ENCODE assay signal across 15 cellular contexts in genomic region chr17:27322690-27323508, GRCh38. TPM values are rescaled to one million over a fixed set of nuclear protein-coding genes. Genes with fewer than 3 reads are reported as not detected.
DNase-seq lines count a peak whose midpoint lies in the region; ATAC-seq and TF ChIP-seq lines count a peak whose summit lies in the region.
"Had no signal": no experiment of that assay in that cellular context is flagged by ENCODE, and none has a peak within 500 bp of the region (broad histone marks: within the 10 kb centered on the region; RNA-seq: fewer than 3 reads in every experiment).

No MANE protein-coding gene starts in this region.

- no peak for TF ChIP-seq POLR2A in upper lobe of left lung (IDR thresholded peaks at IDR 0.05)

- H3K23ac ChIP-seq in mesendoderm (ENCODE audit: low read length), result no peak overlapping the region

- no peak for ATAC-seq in upper lobe of left lung (ENCODE audit: low FRiP score in 2 of 2)
- ATAC-seq in HG03095 (IDR thresholded peaks at IDR 0.05; ENCODE audit: unreplicated experiment), result no peak

- H4K5ac ChIP-seq in mesendoderm (ENCODE audit: low read length), result peak overlapping the region; percentile 33

- no peak overlapping the region for H3K4me3 Mint-ChIP-seq in MCF 10A (ENCODE audit: unreplicated experiment)
- H3K4me3 Mint-ChIP-seq: HFFc6 had no signal

- peaks cover 29% of the 10 kb centered on the region for H3K4me1 Mint-ChIP-seq in MCF 10A (ENCODE audit: insufficient read depth, unreplicated experiment)

- H3K79me1 ChIP-seq in mesendoderm (ENCODE audit: low read length), result no peaks in the 10 kb centered on the region

- peak overlapping the region; percentile 75 for H3K27ac Mint-ChIP-seq in MCF 10A (ENCODE audit: low read depth, unreplicated experiment)
- H3K27ac Mint-ChIP-seq: HFFc6 had no signal

- no peak overlapping the region for H2AK5ac ChIP-seq in mesendoderm (ENCODE audit: low read length)

- no peak overlapping the region for H2BK120ac ChIP-seq in mesendoderm (ENCODE audit: low read depth, low read length)

- no peak overlapping the region for H3K27ac ChIP-seq in mammary epithelial cell (ENCODE audit: insufficient read depth, low read depth, low read length)
- H3K27ac ChIP-seq in coronary artery, result peak overlapping the region; percentile 24 to 75
- H3K27ac ChIP-seq in mesendoderm (ENCODE audit: low read depth, low read length), result no peak overlapping the region
- peak overlapping the region in 3 of 4 donors; percentile 55 to 69 (median 68) for H3K27ac ChIP-seq in upper lobe of left lung
- no peak overlapping the region for H3K27ac ChIP-seq in osteoblast (ENCODE audit: low read depth, low read length)

- H2BK5ac ChIP-seq in mesendoderm (ENCODE audit: low read length), result no peak overlapping the region

- H3K9me3 Mint-ChIP-seq in MCF 10A (ENCODE audit: unreplicated experiment), result no peaks in the 10 kb centered on the region
- H3K9me3 Mint-ChIP-seq: HFFc6 had no signal

- H2AFZ ChIP-seq in mammary epithelial cell (ENCODE audit: low read depth, low read length) (no peak overlapping the region), osteoblast (ENCODE audit: low read length) (no peak overlapping the region)

- H3K4me1 ChIP-seq in mammary epithelial cell (ENCODE audit: insufficient read depth, low read length) (peaks cover 14% of the 10 kb centered on the region), mesendoderm (ENCODE audit: control insufficient read depth, low read depth, low read length) (no peaks in the 10 kb centered on the region), upper lobe of left lung (peaks cover 39 to 55% (median 42%) of the 10 kb centered on the region in 4 donors), osteoblast (ENCODE audit: insufficient read depth, low read length) (no peaks in the 10 kb centered on the region)

- H3K18ac ChIP-seq in mesendoderm (ENCODE audit: low read length), result no peak overlapping the region

- no peaks in the 10 kb centered on the region for H3K27me3 ChIP-seq in mammary epithelial cell (ENCODE audit: insufficient read depth, low read length)
- no peaks in the 10 kb centered on the region for H3K27me3 ChIP-seq in mesendoderm (ENCODE audit: insufficient read depth, low read length, poor library complexity)
- no peaks in the 10 kb centered on the region for H3K27me3 ChIP-seq in upper lobe of left lung
- H3K27me3 ChIP-seq in osteoblast (ENCODE audit: insufficient read depth, low read length), result no peaks in the 10 kb centered on the region

- H4K20me1 ChIP-seq in mammary epithelial cell (ENCODE audit: insufficient read depth, low read length) (no peaks in the 10 kb centered on the region), osteoblast (ENCODE audit: insufficient read depth, low read length) (no peaks in the 10 kb centered on the region)

- no peaks in the 10 kb centered on the region for H3K27me3 Mint-ChIP-seq in MCF 10A (ENCODE audit: insufficient read depth, unreplicated experiment)

- in situ Hi-C loops in mammary epithelial cell (cut with MboI; ENCODE audit: low sequenced_read_pairs in 2 of 2), result no loop called here

- dilution Hi-C loops in mammary epithelial cell (cut with HindIII; ENCODE audit: low sequenced_read_pairs), result no loop called here

- H3K9ac ChIP-seq in mammary epithelial cell (ENCODE audit: insufficient read depth, low read length) (no peak overlapping the region), mesendoderm (ENCODE audit: low read length) (no peak overlapping the region)

- H3K4ac ChIP-seq in mesendoderm (ENCODE audit: low read depth, low read length), result no peak overlapping the region

- H3K9me3 ChIP-seq in mammary epithelial cell (replicated peaks; ENCODE audit: insufficient read depth, low read length), result no peaks in the 10 kb centered on the region
- no peaks in the 10 kb centered on the region for H3K9me3 ChIP-seq in upper lobe of left lung
- no peaks in the 10 kb centered on the region for H3K9me3 ChIP-seq in osteoblast (ENCODE audit: low read depth, low read length)

- no peak for TF ChIP-seq EP300 in upper lobe of left lung (IDR thresholded peaks at IDR 0.05)

- no peaks in the 10 kb centered on the region for H3K79me2 ChIP-seq in mammary epithelial cell (ENCODE audit: insufficient read depth, low read length)
- H3K79me2 ChIP-seq in mesendoderm (ENCODE audit: control insufficient read depth, insufficient read depth, low read length), result no peaks in the 10 kb centered on the region
- no peaks in the 10 kb centered on the region for H3K79me2 ChIP-seq in osteoblast (ENCODE audit: insufficient read depth, low read length)

- no peak overlapping the region for H3K4me3 ChIP-seq in mammary epithelial cell (replicated peaks in 1 of 3; ENCODE audit: insufficient read depth in 1 of 3, low read depth in 2 of 3, low read length in 3 of 3)
- H3K4me3 ChIP-seq in coronary artery, result no peak overlapping the region
- H3K4me3 ChIP-seq in mesendoderm (ENCODE audit: low read length), result no peak overlapping the region
- H3K4me3 ChIP-seq in upper lobe of left lung, result no peak overlapping the region
- no peak overlapping the region for H3K4me3 ChIP-seq in osteoblast (ENCODE audit: insufficient read depth, low read length)

- H3K56ac ChIP-seq in mesendoderm (ENCODE audit: low read length), result peak overlapping the region; percentile 34

- H2BK15ac ChIP-seq in mesendoderm (replicated peaks; ENCODE audit: low read depth), result no peak overlapping the region

- CTCF ChIA-PET in MCF 10A (lab: Yijun Ruan, JAX), result interaction anchor here (0.6 to 2.8 kb wide), 5 partner anchors 28 to 730 kb away, joined by 3 to 6 read pairs (median 3); no protein-coding TSS in a partner anchor
- CTCF ChIA-PET in mammary epithelial cell (lab: Charles Lee; ENCODE audit: low non-redundant PET), result interaction anchor here (1.2 kb wide), 1 partner anchor 77 kb away, joined by 6 read pairs; no protein-coding TSS in a partner anchor

- H3K4me2 ChIP-seq in mammary epithelial cell (ENCODE audit: insufficient read depth, low read depth, low read length), result no peak overlapping the region
- H3K4me2 ChIP-seq in mesendoderm (ENCODE audit: low read length), result no peak overlapping the region
- H3K4me2 ChIP-seq in osteoblast (ENCODE audit: insufficient read depth, low read length), result no peak overlapping the region

- no peak overlapping the region for H4K8ac ChIP-seq in mesendoderm (ENCODE audit: low read depth, low read length)

- H3K36me3 Mint-ChIP-seq in MCF 10A (ENCODE audit: insufficient read depth, unreplicated experiment), result peaks cover 17% of the 10 kb centered on the region

- TF ChIP-seq CTCF in MCF 10A (IDR thresholded peaks at IDR 0.05; ENCODE audit: unreplicated experiment) (no peak), mammary epithelial cell (conservative IDR thresholded peaks at IDR 0.05 in 1 of 2, IDR thresholded peaks at IDR 0.05 in 1 of 2; ENCODE audit: extremely low read depth in 1 of 2, insufficient read depth in 1 of 2, low read depth in 1 of 2, low read length in 2 of 2) (no peak), coronary artery (IDR thresholded peaks at IDR 0.05) (no peak), upper lobe of left lung (IDR thresholded peaks at IDR 0.05) (no peak), osteoblast (IDR thresholded peaks at IDR 0.05; ENCODE audit: extremely low read depth, low read depth, low read length) (no peak)

- BruUV-seq in MCF 10A (replicated peaks; lab: Mats Ljungman, UMichigan), result no TSS peak
- no TSS peak for BruUV-seq in mammary epithelial cell (replicated peaks; lab: Mats Ljungman, UMichigan)

- 85% methylated on average over 4 of the region's 4 CpGs for WGBS in mammary epithelial cell (ENCODE audit: low coverage, missing lambda C conversion rate)
- no CpG with 5 or more reads among the region's 4 CpGs for WGBS in mesendoderm (ENCODE audit: extremely low coverage, insufficient coverage, low lambda C conversion rate)
- 55 to 66% methylated on average over 4 of the region's 4 CpGs for WGBS in upper lobe of left lung, 2 donors

- intact Hi-C loops in MCF 10A (cut with micrococcal nuclease), result no loop called here
- intact Hi-C loops in mammary epithelial cell (cut with micrococcal nuclease), result no loop called here

- H3K36me3 ChIP-seq in mammary epithelial cell (ENCODE audit: insufficient read depth, low read length) (peaks cover 6% of the 10 kb centered on the region), mesendoderm (ENCODE audit: control insufficient read depth, insufficient read depth, low read length) (peaks cover 5% of the 10 kb centered on the region), upper lobe of left lung (peaks cover under 1 to 14% (median 8%) of the 10 kb centered on the region in 4 donors), osteoblast (ENCODE audit: insufficient read depth, low read length) (peaks cover 6% of the 10 kb centered on the region)

- POLR2A ChIA-PET in MCF 10A (lab: Yijun Ruan, JAX), result interaction anchor here (0.7 to 2.4 kb wide), 6 partner anchors 10 to 84 kb away, joined by 3 to 11 read pairs (median 3); partner anchors contain the start of gene WSB1

- DNase-seq in MCF 10A (ENCODE audit: unreplicated experiment) (no peak), mammary epithelial cell (no peak), coronary artery (ENCODE audit: low spot score) (peak; percentile 66), mesendoderm (no peak), upper lobe of left lung (no peak), osteoblast (ENCODE audit: insufficient read length, low spot score, missing footprints) (no peak)
- no peak for DNase-seq in effector CD8-positive, alpha-beta T cell (lab: John Stamatoyannopoulos, UW)
- DNase-seq: activated gamma-delta T cell; GDM1; Kasumi-1; NCI-H1694; NCI-H446 treated with DMSO at 0.1 percent for 48 hours; stimulated activated naive CD4-positive, alpha-beta T cell had no signal

RNA-seq across cellular contexts. Expression of gene WSB1, which starts 29.0 kb away (rescaled TPM):
- total RNA-seq in MCF 10A (2022), result 93.1 and 145 TPM in 2 replicates
- total RNA-seq in mammary epithelial cell, result 100 to 1,000 TPM in 1 of 2 donors, 10 to 100 TPM in 1; 93.0 to 119 TPM
- 58.2 TPM for polyA plus RNA-seq in mammary epithelial cell
- 35.8 TPM for polyA minus RNA-seq in mammary epithelial cell
- 54.3 TPM for polyA plus RNA-seq in mesendoderm (2013, experiment 1 of 2)
- polyA plus RNA-seq in mesendoderm (2013, experiment 2 of 2), result 53.7 TPM
- 100 to 1,000 TPM; 261 to 514 (median 328) TPM for total RNA-seq in upper lobe of left lung
- total RNA-seq in osteoblast, result 158 and 177 TPM in 2 replicates

Comparison
In these comparisons a context has a peak if more than half of its experiments do, and no peak if none do; other contexts are left out.
1. H3K27ac ChIP-seq: peak in coronary artery (2 of 2) and upper lobe of left lung (3 of 4); none in mammary epithelial cell (single experiment), mesendoderm (single experiment) and osteoblast (single experiment).